8 cellular contexts compared by ENCODE assay signal in the genomic region with DNA sequence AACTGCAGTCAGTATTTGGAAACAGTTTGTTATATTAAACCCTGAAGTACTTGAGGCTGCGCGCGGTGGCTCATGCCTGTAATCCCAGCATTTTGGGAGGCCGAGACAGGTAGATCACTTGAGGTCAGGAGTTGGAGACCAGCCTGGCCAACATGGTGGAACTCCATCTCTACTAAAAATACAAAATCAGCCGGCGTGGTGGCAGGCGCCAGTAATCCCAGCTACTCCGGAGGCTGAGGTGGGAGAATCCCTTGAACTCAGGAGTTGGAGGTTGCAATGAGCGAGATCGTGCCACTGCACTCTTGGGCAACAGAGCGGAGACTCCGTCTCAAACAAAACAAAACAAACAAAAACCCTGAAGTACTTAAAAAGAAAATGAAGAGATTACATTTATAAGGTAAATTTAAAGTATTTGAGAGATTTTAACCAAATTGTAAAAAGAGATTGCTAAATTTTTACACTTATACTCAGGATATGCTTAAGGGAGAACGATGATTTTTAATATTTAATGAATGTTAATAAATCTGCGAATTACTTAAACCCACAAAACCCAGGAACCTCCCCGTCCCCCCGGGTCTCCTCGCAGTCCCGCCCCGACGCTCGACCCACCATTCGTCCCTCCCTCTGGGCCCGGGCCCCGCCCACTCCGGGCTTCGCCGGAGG. TPM values are rescaled to one million over a fixed set of nuclear protein-coding genes. Genes with fewer than 3 reads are reported as not detected.
DNase-seq lines count a peak whose midpoint lies in the region; ATAC-seq and TF ChIP-seq lines count a peak whose summit lies in the region.

No MANE protein-coding gene starts in this region.

- H3K27me3 ChIP-seq in left lung (no peaks in the 10 kb centered on the region), thyroid gland (no peaks in the 10 kb centered on the region)

- TF ChIP-seq POLR2A in thyroid gland (IDR thresholded peaks at IDR 0.05), result no peak

- H3K36me3 ChIP-seq in left lung (peaks cover 0 to 36% of the 10 kb centered on the region in 2 donors), thyroid gland (peaks cover 0 to 4% of the 10 kb centered on the region in 2 donors)

- DNase-seq in activated CD8-positive, alpha-beta memory T cell treated with anti-CD3 and anti-CD28 coated beads, Interleukin-2, amount 10 ng/mL, durations not matched to agents 7 days and 5 days, result no peak
- no peak for DNase-seq in activated CD8-positive, alpha-beta memory T cell treated with anti-CD3 and anti-CD28 coated beads, Interleukin-2, amount 50 U/mL, for 48 hours
- DNase-seq in activated naive CD8-positive, alpha-beta T cell treated with anti-CD3 and anti-CD28 coated beads for 36 hours, result no peak
- peak in 1 of 2 donors; percentile 38 for DNase-seq in left lung
- peak; percentile 56 to 58 for DNase-seq in thyroid gland
- no peak for DNase-seq in NCI-H1417 treated with DMSO at 0.1 percent for 48 hours (lab: John Stamatoyannopoulos, UW)
- DNase-seq in DMS153 treated with DMSO at 0.1 percent for 48 hours (lab: John Stamatoyannopoulos, UW; ENCODE audit: unreplicated experiment), result no peak
- DNase-seq in T-helper 9 cell, result no peak

- no peak for ATAC-seq in activated CD8-positive, alpha-beta memory T cell treated with anti-CD3 and anti-CD28 coated beads, Interleukin-2, amount 10 ng/mL, durations not matched to agents 7 days and 5 days
- ATAC-seq in left lung, result no peak

- H3K4me1 ChIP-seq in left lung (peaks cover 11 to 29% of the 10 kb centered on the region in 2 donors), thyroid gland (peaks cover 14 to 15% of the 10 kb centered on the region in 2 donors)

- intact Hi-C loops in left lung (cut with DNase I), result no loop called here
- intact Hi-C loops in thyroid gland (cut with DNase I), result no loop called here

- H3K4me1 Mint-ChIP-seq in activated CD8-positive, alpha-beta memory T cell treated with anti-CD3 and anti-CD28 coated beads, Interleukin-2, amount 10 ng/mL, durations not matched to agents 7 days and 5 days, result peaks cover 59% of the 10 kb centered on the region
- H3K4me1 Mint-ChIP-seq in activated naive CD8-positive, alpha-beta T cell treated with anti-CD3 and anti-CD28 coated beads for 36 hours, result peaks cover 49% of the 10 kb centered on the region

- H3K27ac Mint-ChIP-seq in activated CD8-positive, alpha-beta memory T cell treated with anti-CD3 and anti-CD28 coated beads, Interleukin-2, amount 10 ng/mL, durations not matched to agents 7 days and 5 days, result peak overlapping the region; percentile 81
- peak overlapping the region; percentile 70 for H3K27ac Mint-ChIP-seq in activated naive CD8-positive, alpha-beta T cell treated with anti-CD3 and anti-CD28 coated beads for 36 hours

- H3K9me3 ChIP-seq in left lung (no peaks in the 10 kb centered on the region), thyroid gland (no peaks in the 10 kb centered on the region)

- TF ChIP-seq CTCF in left lung (IDR thresholded peaks at IDR 0.05) (no peak), thyroid gland (IDR thresholded peaks at IDR 0.05) (no peak)

- no peaks in the 10 kb centered on the region for H3K9me3 Mint-ChIP-seq in activated CD8-positive, alpha-beta memory T cell treated with anti-CD3 and anti-CD28 coated beads, Interleukin-2, amount 10 ng/mL, durations not matched to agents 7 days and 5 days (ENCODE audit: low read depth)
- no peaks in the 10 kb centered on the region for H3K9me3 Mint-ChIP-seq in activated naive CD8-positive, alpha-beta T cell treated with anti-CD3 and anti-CD28 coated beads for 36 hours

- H3K4me3 ChIP-seq in left lung, result peak overlapping the region; percentile 90 to 95
- peak overlapping the region in 1 of 3 donors; percentile 70 for H3K4me3 ChIP-seq in thyroid gland (replicated peaks in 1 of 3)

- peaks cover 18% of the 10 kb centered on the region for H3K36me3 Mint-ChIP-seq in activated CD8-positive, alpha-beta memory T cell treated with anti-CD3 and anti-CD28 coated beads, Interleukin-2, amount 10 ng/mL, durations not matched to agents 7 days and 5 days
- H3K36me3 Mint-ChIP-seq in activated naive CD8-positive, alpha-beta T cell treated with anti-CD3 and anti-CD28 coated beads for 36 hours, result peaks cover 25% of the 10 kb centered on the region

- H3K27me3 Mint-ChIP-seq in activated CD8-positive, alpha-beta memory T cell treated with anti-CD3 and anti-CD28 coated beads, Interleukin-2, amount 10 ng/mL, durations not matched to agents 7 days and 5 days, result no peaks in the 10 kb centered on the region
- no peaks in the 10 kb centered on the region for H3K27me3 Mint-ChIP-seq in activated naive CD8-positive, alpha-beta T cell treated with anti-CD3 and anti-CD28 coated beads for 36 hours

- peak overlapping the region; percentile 80 to 90 for H3K27ac ChIP-seq in left lung
- peak overlapping the region; percentile 0 to 62 (median 42) for H3K27ac ChIP-seq in thyroid gland

- CTCF ChIA-PET in activated CD8-positive, alpha-beta memory T cell treated with anti-CD3 and anti-CD28 coated beads, Interleukin-2, amount 10 ng/mL, durations not matched to agents 7 days and 5 days (lab: Charles Lee), result no interaction called here

- H3K4me3 Mint-ChIP-seq in activated CD8-positive, alpha-beta memory T cell treated with anti-CD3 and anti-CD28 coated beads, Interleukin-2, amount 10 ng/mL, durations not matched to agents 7 days and 5 days, result peak overlapping the region; percentile 86
- peak overlapping the region; percentile 93 for H3K4me3 Mint-ChIP-seq in activated naive CD8-positive, alpha-beta T cell treated with anti-CD3 and anti-CD28 coated beads for 36 hours

- WGBS in thyroid gland, 2 donors, result 19 to 24% methylated on average over 27 of the region's 27 CpGs

RNA-seq across cellular contexts. Expression of a gene that starts 0.4 kb away (rescaled TPM):
- total RNA-seq in activated CD8-positive, alpha-beta memory T cell treated with anti-CD3 and anti-CD28 coated beads, Interleukin-2, amount 10 ng/mL, durations not matched to agents 7 days and 5 days, result 10 to 100 TPM; 56.0 to 64.9 TPM
- 10 to 100 TPM; 50.2 to 51.6 TPM for total RNA-seq in activated naive CD8-positive, alpha-beta T cell treated with anti-CD3 and anti-CD28 coated beads for 36 hours
- 10 to 100 TPM; 31.5 to 46.5 TPM for total RNA-seq in left lung
- total RNA-seq in thyroid gland, result 10 to 100 TPM; 23.8 to 40.8 (median 35.0) TPM

RNA-seq across cellular contexts. Expression of a gene that starts 14.5 kb away (rescaled TPM):
- 1 to 10 TPM; 5.6 to 6.0 TPM for total RNA-seq in activated CD8-positive, alpha-beta memory T cell treated with anti-CD3 and anti-CD28 coated beads, Interleukin-2, amount 10 ng/mL, durations not matched to agents 7 days and 5 days
- 1 to 10 TPM; 4.6 to 4.7 TPM for total RNA-seq in activated naive CD8-positive, alpha-beta T cell treated with anti-CD3 and anti-CD28 coated beads for 36 hours
- 1 to 10 TPM; 5.7 to 7.1 TPM for total RNA-seq in left lung
- 10 to 100 TPM in 2 of 4 donors, 1 to 10 TPM in 2; 3.5 to 11.0 (median 9.9) TPM for total RNA-seq in thyroid gland

RNA-seq across cellular contexts. Expression of a gene that starts 20.4 kb away (rescaled TPM):
- total RNA-seq in activated CD8-positive, alpha-beta memory T cell treated with anti-CD3 and anti-CD28 coated beads, Interleukin-2, amount 10 ng/mL, durations not matched to agents 7 days and 5 days, result 10 to 100 TPM; 34.0 to 50.2 TPM
- 10 to 100 TPM; 58.1 to 62.2 TPM for total RNA-seq in activated naive CD8-positive, alpha-beta T cell treated with anti-CD3 and anti-CD28 coated beads for 36 hours
- total RNA-seq in left lung (10 to 100 TPM; 71.0 to 85.9 TPM), thyroid gland (100 to 1,000 TPM in 2 of 4 donors, 10 to 100 TPM in 2; 73.9 to 135 (median 99.5) TPM)

RNA-seq across cellular contexts. Expression of a gene that starts 30.9 kb away (rescaled TPM):
- total RNA-seq in activated CD8-positive, alpha-beta memory T cell treated with anti-CD3 and anti-CD28 coated beads, Interleukin-2, amount 10 ng/mL, durations not matched to agents 7 days and 5 days, result not detected
- total RNA-seq in activated naive CD8-positive, alpha-beta T cell treated with anti-CD3 and anti-CD28 coated beads for 36 hours, result not detected
- total RNA-seq in left lung (under 1 TPM in 1 of 2 donors, not detected in 1; 0.52 TPM), thyroid gland (under 1 TPM in 1 of 4 donors, not detected in 3; 0.15 TPM)

RNA-seq across cellular contexts. Expression of a gene that starts 35.7 kb away (rescaled TPM):
- 10 to 100 TPM in 1 of 2 experiments, 1 to 10 TPM in 1; 9.1 to 13.1 TPM for total RNA-seq in activated CD8-positive, alpha-beta memory T cell treated with anti-CD3 and anti-CD28 coated beads, Interleukin-2, amount 10 ng/mL, durations not matched to agents 7 days and 5 days
- 10 to 100 TPM; 27.8 to 29.4 TPM for total RNA-seq in activated naive CD8-positive, alpha-beta T cell treated with anti-CD3 and anti-CD28 coated beads for 36 hours
- 10 to 100 TPM; 12.1 to 24.1 TPM for total RNA-seq in left lung
- 10 to 100 TPM in 3 of 4 donors, 1 to 10 TPM in 1; 7.4 to 25.9 (median 18.9) TPM for total RNA-seq in thyroid gland

Comparison
In these comparisons a context has a peak if more than half of its experiments do, and no peak if none do; other contexts are left out.
1. DNase-seq: peak in thyroid gland (2 of 2); none in activated CD8-positive, alpha-beta memory T cell treated with anti-CD3 and anti-CD28 coated beads, Interleukin-2, amount 10 ng/mL, durations not matched to agents 7 days and 5 days (single experiment), activated CD8-positive, alpha-beta memory T cell treated with anti-CD3 and anti-CD28 coated beads, Interleukin-2, amount 50 U/mL, for 48 hours (single experiment), activated naive CD8-positive, alpha-beta T cell treated with anti-CD3 and anti-CD28 coated beads for 36 hours (single experiment), NCI-H1417 treated with DMSO at 0.1 percent for 48 hours (single experiment), DMS153 treated with DMSO at 0.1 percent for 48 hours (single experiment) and T-helper 9 cell (single experiment).